ENCODE assay signal across 8 cellular contexts in the genomic region with DNA sequence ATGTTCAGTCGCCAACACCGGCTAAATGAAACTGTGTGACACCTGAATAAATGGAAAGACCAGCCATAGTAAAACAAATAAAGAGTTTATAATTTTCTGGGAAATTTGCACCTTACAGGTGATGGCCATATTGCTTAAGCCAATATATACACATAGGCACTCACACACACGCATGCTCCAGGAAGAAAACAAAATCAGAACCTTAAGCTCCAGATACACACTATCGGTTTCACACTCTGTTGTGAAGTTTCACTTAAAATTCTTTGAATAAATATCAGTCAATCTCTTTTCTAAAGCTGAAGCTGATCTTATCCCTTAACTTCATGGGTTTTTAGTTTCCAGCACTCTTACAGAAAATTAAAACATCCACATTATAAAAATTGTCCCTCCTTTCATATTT.
"Had no signal": no experiment of that assay in that cellular context is flagged by ENCODE, and none has a peak within 500 bp of the region (broad histone marks: within the 10 kb centered on the region; RNA-seq: fewer than 3 reads in every experiment).

No MANE protein-coding gene starts in this region.

- ATAC-seq: GM23338, HCT116 had no signal

- DNase-seq: GM23248, GOT3, H7, H9, HCEC 1CT, HFFc6 had no signal
